ENCODE assay signal across 11 cellular contexts in the genomic region with DNA sequence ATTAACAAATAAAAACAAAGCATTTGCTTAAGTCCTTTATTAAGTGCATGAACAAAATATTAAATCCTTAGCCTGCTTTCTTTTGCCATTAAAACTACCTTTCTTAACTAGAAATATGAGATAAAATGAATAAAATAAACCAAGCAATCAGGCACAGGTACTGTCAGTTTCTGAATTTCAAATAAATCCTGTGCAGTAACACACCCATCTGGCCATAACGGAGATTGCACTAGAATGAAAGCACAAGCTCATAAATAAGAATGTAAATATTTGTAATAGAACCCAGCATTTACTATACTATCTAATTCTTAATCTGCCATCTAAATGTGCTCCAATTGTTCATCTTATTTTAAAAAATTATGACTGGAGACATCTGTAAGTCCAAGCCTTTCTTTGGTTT. TPM values are rescaled to one million over a fixed set of nuclear protein-coding genes. Genes with fewer than 3 reads are reported as not detected.
DNase-seq lines count a peak whose midpoint lies in the region; ATAC-seq and TF ChIP-seq lines count a peak whose summit lies in the region.
"Had no signal": no experiment of that assay in that cellular context is flagged by ENCODE, and none has a peak within 500 bp of the region (broad histone marks: within the 10 kb centered on the region; RNA-seq: fewer than 3 reads in every experiment).

No MANE protein-coding gene starts in this region.

- TF ChIP-seq CTCF in BE2C (IDR thresholded peaks at IDR 0.05; ENCODE audit: low read depth, low read length) (0 out of 2 replicates have a peak, but pooled peaks have one; percentile 18), RWPE1 (conservative IDR thresholded peaks at IDR 0.05; ENCODE audit: low read depth) (peak; percentile 63), glutamatergic neuron (IDR thresholded peaks at IDR 0.05; ENCODE audit: partially characterized antibody, unreplicated experiment) (peak; percentile 26), endodermal cell (conservative IDR thresholded peaks at IDR 0.05) (no peak)

- H3K4me3 Mint-ChIP-seq in glutamatergic neuron (ENCODE audit: unreplicated experiment) = no peak overlapping the region
- H3K4me3 Mint-ChIP-seq in activated T-cell treated with anti-CD3 and anti-CD28 coated beads, Interleukin-2, amount 50 U/mL, for 72 hours = no peak overlapping the region
- H3K4me3 Mint-ChIP-seq in endodermal cell = no peak overlapping the region
- no peak overlapping the region for H3K4me3 Mint-ChIP-seq in activated naive CD8-positive, alpha-beta T cell treated with anti-CD3 and anti-CD28 coated beads for 36 hours
- H3K4me3 Mint-ChIP-seq: stimulated activated naive B cell treated with anti-CD40 and anti-IgM and Interleukin-4, amounts not matched to agents 10 μg/mL and 1 μg/mL and 100 μg/mL, for 72 hours had no signal

- H3K36me3 Mint-ChIP-seq in glutamatergic neuron (ENCODE audit: unreplicated experiment) = no peaks in the 10 kb centered on the region
- H3K36me3 Mint-ChIP-seq in activated T-cell treated with anti-CD3 and anti-CD28 coated beads, Interleukin-2, amount 50 U/mL, for 72 hours (ENCODE audit: insufficient read depth in 2 of 2) = no peaks in the 10 kb centered on the region
- H3K36me3 Mint-ChIP-seq in endodermal cell (ENCODE audit: low read depth) = peaks cover 9% of the 10 kb centered on the region
- peaks cover 19% of the 10 kb centered on the region for H3K36me3 Mint-ChIP-seq in activated naive CD8-positive, alpha-beta T cell treated with anti-CD3 and anti-CD28 coated beads for 36 hours

- H3K4me3 ChIP-seq in BE2C (ENCODE audit: low read depth, low read length) (no peak overlapping the region), endodermal cell (ENCODE audit: low read length) (no peak overlapping the region)
- H3K4me3 ChIP-seq: pancreas had no signal

- no peaks in the 10 kb centered on the region for H3K36me3 ChIP-seq in BE2C
- peaks cover 3% of the 10 kb centered on the region for H3K36me3 ChIP-seq in endodermal cell (ENCODE audit: control insufficient read depth, insufficient read depth, low read length)
- H3K36me3 ChIP-seq: pancreas had no signal

- peaks cover 9% of the 10 kb centered on the region for H3K9me3 Mint-ChIP-seq in glutamatergic neuron (ENCODE audit: unreplicated experiment)
- H3K9me3 Mint-ChIP-seq in activated T-cell treated with anti-CD3 and anti-CD28 coated beads, Interleukin-2, amount 50 U/mL, for 72 hours = peaks cover 0 to 2% of the 10 kb centered on the region in 2 donors
- peaks cover under 1% of the 10 kb centered on the region for H3K9me3 Mint-ChIP-seq in endodermal cell
- no peaks in the 10 kb centered on the region for H3K9me3 Mint-ChIP-seq in activated naive CD8-positive, alpha-beta T cell treated with anti-CD3 and anti-CD28 coated beads for 36 hours
- H3K9me3 Mint-ChIP-seq: stimulated activated naive B cell treated with anti-CD40 and anti-IgM and Interleukin-4, amounts not matched to agents 10 μg/mL and 1 μg/mL and 100 μg/mL, for 72 hours had no signal

- H3K9ac ChIP-seq in endodermal cell (ENCODE audit: extremely low read depth, low read length, poor library complexity, severe bottlenecking) = no peak overlapping the region

- whole genome bisulfite sequencing in endodermal cell (ENCODE audit: insufficient coverage in 1 of 2, insufficient read length in 1 of 2), 2 experiments = no CpG with 5 or more reads among the region's 1 CpG

- H3K27ac ChIP-seq in RWPE1 (no peak overlapping the region), endodermal cell (ENCODE audit: low read depth, low read length) (no peak overlapping the region)
- H3K27ac ChIP-seq: pancreas had no signal

- peaks cover 3% of the 10 kb centered on the region; the same call in 1 of the 2 replicates for H3K4me1 ChIP-seq in BE2C
- no peaks in the 10 kb centered on the region for H3K4me1 ChIP-seq in endodermal cell (ENCODE audit: control insufficient read depth, insufficient read depth, low read length)
- H3K4me1 ChIP-seq: pancreas had no signal

- POLR2A ChIA-PET in RWPE1 (lab: Yijun Ruan, JAX; ENCODE audit: low non-redundant PET) = interaction anchor here (0.6 kb wide), 2 partner anchors 19 to 23 kb away, joined by 3 to 10 read pairs; no protein-coding TSS in a partner anchor

- DNase-seq in BE2C = no peak
- DNase-seq in RWPE1 (ENCODE audit: low spot score) = peak; percentile 13
- DNase-seq in glutamatergic neuron = no peak
- DNase-seq in activated T-cell treated with anti-CD3 and anti-CD28 coated beads, Interleukin-2, amount 50 U/mL, for 72 hours = no peak
- no peak for DNase-seq in endodermal cell
- no peak for DNase-seq in activated naive CD8-positive, alpha-beta T cell treated with anti-CD3 and anti-CD28 coated beads for 36 hours
- DNase-seq: activated CD8-positive, alpha-beta memory T cell treated with anti-CD3 and anti-CD28 coated beads, Interleukin-2, amount 50 U/mL, for 4 hours; pancreas; stimulated activated naive B cell treated with anti-CD40 and anti-IgM and Interleukin-4, amounts not matched to agents 10 μg/mL and 1 μg/mL and 100 μg/mL, for 72 hours had no signal

- no peaks in the 10 kb centered on the region for H3K27me3 ChIP-seq in BE2C
- H3K27me3 ChIP-seq in endodermal cell (ENCODE audit: control insufficient read depth, insufficient read depth, low read length, poor library complexity, severe bottlenecking) = no peaks in the 10 kb centered on the region
- H3K27me3 ChIP-seq: pancreas had no signal

- CTCF ChIA-PET in RWPE1 (lab: Yijun Ruan, JAX) = interaction anchor here (0.6 to 1.3 kb wide), 5 partner anchors 24 to 408 kb away, joined by 3 to 6 read pairs (median 4); no protein-coding TSS in a partner anchor

- H3K4me1 Mint-ChIP-seq in glutamatergic neuron (ENCODE audit: low read depth, unreplicated experiment) = peaks cover 6% of the 10 kb centered on the region
- H3K4me1 Mint-ChIP-seq in activated T-cell treated with anti-CD3 and anti-CD28 coated beads, Interleukin-2, amount 50 U/mL, for 72 hours (ENCODE audit: low read depth) = peaks cover 21% of the 10 kb centered on the region
- peaks cover 5% of the 10 kb centered on the region for H3K4me1 Mint-ChIP-seq in endodermal cell
- peaks cover 9% of the 10 kb centered on the region for H3K4me1 Mint-ChIP-seq in activated naive CD8-positive, alpha-beta T cell treated with anti-CD3 and anti-CD28 coated beads for 36 hours

- H3K27me3 Mint-ChIP-seq in glutamatergic neuron (ENCODE audit: unreplicated experiment) = no peaks in the 10 kb centered on the region
- no peaks in the 10 kb centered on the region for H3K27me3 Mint-ChIP-seq in activated T-cell treated with anti-CD3 and anti-CD28 coated beads, Interleukin-2, amount 50 U/mL, for 72 hours (ENCODE audit: low read depth)
- H3K27me3 Mint-ChIP-seq in endodermal cell (ENCODE audit: insufficient read depth) = no peaks in the 10 kb centered on the region
- no peaks in the 10 kb centered on the region for H3K27me3 Mint-ChIP-seq in activated naive CD8-positive, alpha-beta T cell treated with anti-CD3 and anti-CD28 coated beads for 36 hours
- H3K27me3 Mint-ChIP-seq: stimulated activated naive B cell treated with anti-CD40 and anti-IgM and Interleukin-4, amounts not matched to agents 10 μg/mL and 1 μg/mL and 100 μg/mL, for 72 hours had no signal

- ATAC-seq in GM18867 (IDR thresholded peaks at IDR 0.05; ENCODE audit: unreplicated experiment) (peak; percentile 29), HG03469 (IDR thresholded peaks at IDR 0.05; ENCODE audit: unreplicated experiment) (no peak)
- ATAC-seq in activated T-cell treated with anti-CD3 and anti-CD28 coated beads, Interleukin-2, amount 50 U/mL, for 72 hours (replicated peaks in 1 of 2) = no peak
- ATAC-seq: pancreas; stimulated activated naive B cell treated with anti-CD40 and anti-IgM and Interleukin-4, amounts not matched to agents 10 μg/mL and 1 μg/mL and 100 μg/mL, for 72 hours had no signal

- H3K27ac Mint-ChIP-seq in glutamatergic neuron (ENCODE audit: unreplicated experiment) (no peak overlapping the region), endodermal cell (no peak overlapping the region)
- H3K27ac Mint-ChIP-seq in activated T-cell treated with anti-CD3 and anti-CD28 coated beads, Interleukin-2, amount 50 U/mL, for 72 hours = no peak overlapping the region
- no peak overlapping the region for H3K27ac Mint-ChIP-seq in activated naive CD8-positive, alpha-beta T cell treated with anti-CD3 and anti-CD28 coated beads for 36 hours
- H3K27ac Mint-ChIP-seq: stimulated activated naive B cell treated with anti-CD40 and anti-IgM and Interleukin-4, amounts not matched to agents 10 μg/mL and 1 μg/mL and 100 μg/mL, for 72 hours had no signal

- H3K9me3 ChIP-seq in BE2C (no peaks in the 10 kb centered on the region), endodermal cell (ENCODE audit: control insufficient read depth, low read length) (no peaks in the 10 kb centered on the region)
- H3K9me3 ChIP-seq: pancreas had no signal

RNA-seq across cellular contexts. Expression of gene PRKRA, which starts 31.9 kb away (rescaled TPM):
- polyA plus RNA-seq in BE2C (2012; ENCODE audit: insufficient read depth, insufficient read length, low read depth) = 21.2 TPM
- total RNA-seq in glutamatergic neuron (ENCODE audit: unreplicated experiment) (86.6 TPM), endodermal cell (10 to 100 TPM; 66.4 to 74.4 TPM)
- 10 to 100 TPM; 56.7 to 75.2 TPM for total RNA-seq in activated T-cell treated with anti-CD3 and anti-CD28 coated beads, Interleukin-2, amount 50 U/mL, for 72 hours
- polyA plus RNA-seq in endodermal cell (2013, experiment 1 of 2) = 85.6 TPM
- 75.3 TPM for polyA plus RNA-seq in endodermal cell (2013, experiment 2 of 2)
- total RNA-seq in activated naive CD8-positive, alpha-beta T cell treated with anti-CD3 and anti-CD28 coated beads for 36 hours = 10 to 100 TPM; 64.7 to 66.1 TPM

RNA-seq across cellular contexts. Expression of gene PJVK, which starts 32.1 kb away (rescaled TPM):
- polyA plus RNA-seq in BE2C (2012; ENCODE audit: insufficient read depth, insufficient read length, low read depth) = 1.3 TPM
- total RNA-seq in glutamatergic neuron (ENCODE audit: unreplicated experiment) (2.0 TPM), endodermal cell (1 to 10 TPM; 5.5 to 6.3 TPM)
- 1 to 10 TPM; 6.8 to 8.7 TPM for total RNA-seq in activated T-cell treated with anti-CD3 and anti-CD28 coated beads, Interleukin-2, amount 50 U/mL, for 72 hours
- 2.1 TPM for polyA plus RNA-seq in endodermal cell (2013, experiment 1 of 2)
- polyA plus RNA-seq in endodermal cell (2013, experiment 2 of 2) = 3.6 TPM
- total RNA-seq in activated naive CD8-positive, alpha-beta T cell treated with anti-CD3 and anti-CD28 coated beads for 36 hours = 1 to 10 TPM; 2.8 to 3.4 TPM

RNA-seq across cellular contexts. Expression of gene FKBP7, which starts 59.3 kb away (rescaled TPM):
- 12.9 TPM for polyA plus RNA-seq in BE2C (2012; ENCODE audit: insufficient read depth, insufficient read length, low read depth)
- total RNA-seq in glutamatergic neuron (ENCODE audit: unreplicated experiment) (21.2 TPM), endodermal cell (1 to 10 TPM; 4.1 to 6.3 TPM)
- total RNA-seq in activated T-cell treated with anti-CD3 and anti-CD28 coated beads, Interleukin-2, amount 50 U/mL, for 72 hours = 1 to 10 TPM; 2.1 to 3.0 TPM
- 25.4 TPM for polyA plus RNA-seq in endodermal cell (2013, experiment 1 of 2)
- polyA plus RNA-seq in endodermal cell (2013, experiment 2 of 2) = 22.7 TPM
- total RNA-seq in activated naive CD8-positive, alpha-beta T cell treated with anti-CD3 and anti-CD28 coated beads for 36 hours = 1 to 10 TPM; 3.8 to 4.7 TPM
